Comparison of ENCODE assay signal across 17 cellular contexts in genomic region chr4:30767147-30767546, GRCh38. TPM values are rescaled to one million over a fixed set of nuclear protein-coding genes. Genes with fewer than 3 reads are reported as not detected.
"Had no signal": no experiment of that assay in that cellular context is flagged by ENCODE, and none has a peak within 500 bp of the region (broad histone marks: within the 10 kb centered on the region; RNA-seq: fewer than 3 reads in every experiment).

No MANE protein-coding gene starts in this region.

- H3K4me1 ChIP-seq: left lung had no signal

- H3K4me3 ChIP-seq: left lung, lung, sigmoid colon, tibial artery had no signal

- H3K9me3 ChIP-seq: left lung, sigmoid colon, tibial artery had no signal

- DNase-seq: activated CD4-positive, alpha-beta memory T cell treated with anti-CD3 and anti-CD28 coated beads for 36 hours; activated CD4-positive, alpha-beta T cell treated with anti-CD3 and anti-CD28 coated beads for 48 hours; activated CD4-positive, CD25-positive, alpha-beta regulatory T cell; activated effector memory CD4-positive, alpha-beta T cell treated with Interleukin-2 at 50 U/mL for 16 hours; activated naive CD4-positive, alpha-beta T cell treated with anti-CD3 and anti-CD28 coated beads for 36 hours; activated T-cell treated with anti-CD3 and anti-CD28 coated beads, Interleukin-2, amount 50 U/mL, for 72 hours; amygdala; foreskin keratinocyte; left lung; nephron progenitor cell; sigmoid colon; stimulated activated CD4-positive, alpha-beta T cell treated with anti-CD3 and anti-CD28 coated beads, Interleukin-4, amount 100 ng/mL, for 1 hour; stimulated activated naive CD8-positive, alpha-beta T cell treated with anti-CD3 and anti-CD28 coated beads, Interleukin-15, Interleukin-2, amounts not matched to agents 100 U/mL and 50 U/mL, for 24 hours; tibial artery had no signal

- H3K27me3 ChIP-seq: foreskin keratinocyte, left lung, sigmoid colon, tibial artery had no signal

- H3K36me3 ChIP-seq: left lung, sigmoid colon, tibial artery had no signal

- H3K27me3 Mint-ChIP-seq: activated CD4-positive, alpha-beta memory T cell treated with anti-CD3 and anti-CD28 coated beads for 36 hours had no signal

- H3K27ac ChIP-seq: foreskin keratinocyte, left lung, sigmoid colon, tibial artery had no signal

- H3K4me1 Mint-ChIP-seq: nephron progenitor cell had no signal

- H3K9me3 Mint-ChIP-seq: activated CD4-positive, alpha-beta memory T cell treated with anti-CD3 and anti-CD28 coated beads for 36 hours; activated naive CD4-positive, alpha-beta T cell treated with anti-CD3 and anti-CD28 coated beads for 36 hours; activated T-cell treated with anti-CD3 and anti-CD28 coated beads, Interleukin-2, amount 50 U/mL, for 72 hours; nephron progenitor cell; T-helper 1 cell treated with Interleukin-12 subunit alpha and Interleukin-12 subunit beta and Interleukin-4 antibody, amounts not matched to agents 30 μg/mL and 1 μg/mL, for 36 hours had no signal

- H3K36me3 Mint-ChIP-seq: activated CD4-positive, alpha-beta memory T cell treated with anti-CD3 and anti-CD28 coated beads for 36 hours had no signal

- H3K27ac Mint-ChIP-seq: activated CD4-positive, alpha-beta memory T cell treated with anti-CD3 and anti-CD28 coated beads for 36 hours; activated naive CD4-positive, alpha-beta T cell treated with anti-CD3 and anti-CD28 coated beads for 36 hours; activated T-cell treated with anti-CD3 and anti-CD28 coated beads, Interleukin-2, amount 50 U/mL, for 72 hours; nephron progenitor cell; T-helper 1 cell treated with Interleukin-12 subunit alpha and Interleukin-12 subunit beta and Interleukin-4 antibody, amounts not matched to agents 30 μg/mL and 1 μg/mL, for 36 hours had no signal

- H3K4me3 Mint-ChIP-seq: activated CD4-positive, alpha-beta memory T cell treated with anti-CD3 and anti-CD28 coated beads for 36 hours; activated naive CD4-positive, alpha-beta T cell treated with anti-CD3 and anti-CD28 coated beads for 36 hours; activated T-cell treated with anti-CD3 and anti-CD28 coated beads, Interleukin-2, amount 50 U/mL, for 72 hours; nephron progenitor cell; T-helper 1 cell treated with Interleukin-12 subunit alpha and Interleukin-12 subunit beta and Interleukin-4 antibody, amounts not matched to agents 30 μg/mL and 1 μg/mL, for 36 hours had no signal

- ATAC-seq: activated T-cell treated with anti-CD3 and anti-CD28 coated beads, Interleukin-2, amount 50 U/mL, for 72 hours; foreskin keratinocyte; left lung; stimulated activated naive CD8-positive, alpha-beta T cell treated with anti-CD3 and anti-CD28 coated beads, Interleukin-15, Interleukin-2, amounts not matched to agents 100 U/mL and 50 U/mL, for 24 hours had no signal

RNA-seq across cellular contexts. Expression of gene PCDH7, which starts 47.0 kb away (rescaled TPM):
- total RNA-seq: activated CD4-positive, alpha-beta memory T cell treated with anti-CD3 and anti-CD28 coated beads for 36 hours; activated naive CD4-positive, alpha-beta T cell treated with anti-CD3 and anti-CD28 coated beads for 36 hours; activated T-cell treated with anti-CD3 and anti-CD28 coated beads, Interleukin-2, amount 50 U/mL, for 72 hours; mononuclear cell had no signal
